8 cellular contexts compared by ENCODE assay signal in the genomic region with DNA sequence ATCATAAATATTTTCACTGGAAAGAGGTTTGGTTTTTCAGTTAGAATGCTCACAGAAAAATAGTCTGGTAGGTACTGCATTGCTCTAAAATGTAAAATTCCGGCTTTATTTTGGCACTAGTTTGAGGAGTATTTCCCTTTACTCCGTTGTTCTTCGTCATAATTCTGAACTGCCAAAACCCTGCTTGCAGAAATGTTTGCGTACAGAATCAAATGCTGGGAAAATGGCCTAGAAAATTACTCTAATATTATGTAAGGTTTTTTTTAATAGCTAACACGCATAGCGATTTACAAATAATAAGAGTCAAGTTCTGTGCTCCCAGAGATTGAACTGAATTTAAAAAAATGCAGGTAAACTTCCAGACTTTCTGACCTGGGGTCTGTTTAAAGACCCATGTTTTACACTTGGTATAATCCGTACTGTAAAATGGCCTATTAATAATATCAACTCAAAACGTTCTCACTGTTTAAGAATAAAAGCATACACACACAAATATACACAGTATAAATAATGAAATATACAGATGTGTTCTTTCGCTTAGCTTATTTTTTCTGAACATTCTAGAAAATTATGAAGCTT. TPM values are rescaled to one million over a fixed set of nuclear protein-coding genes. Genes with fewer than 3 reads are reported as not detected.
DNase-seq lines count a peak whose midpoint lies in the region; ATAC-seq, FAIRE-seq and TF ChIP-seq lines count a peak whose summit lies in the region.

No MANE protein-coding gene starts in this region.

- H4K20me1 ChIP-seq in astrocyte (ENCODE audit: insufficient read depth, low read length) = no peaks in the 10 kb centered on the region

- TF ChIP-seq RAD21 in liver (IDR thresholded peaks at IDR 0.05) = no peak

- H3K27me3 ChIP-seq in astrocyte (ENCODE audit: insufficient read depth, low read length) (no peaks in the 10 kb centered on the region), liver (ENCODE audit: control insufficient read depth in 4 of 4, insufficient read depth in 4 of 4, low read length in 3 of 4) (no peaks in the 10 kb centered on the region)

- H3K36me3 Mint-ChIP-seq in activated naive CD4-positive, alpha-beta T cell treated with anti-CD3 and anti-CD28 coated beads for 36 hours (ENCODE audit: low read depth) = no peaks in the 10 kb centered on the region
- no peaks in the 10 kb centered on the region for H3K36me3 Mint-ChIP-seq in activated naive CD4-positive, alpha-beta T cell treated with anti-CD3 and anti-CD28 coated beads, Interleukin-2, amount 50 U/mL, for 72 hours
- H3K36me3 Mint-ChIP-seq in astrocyte (ENCODE audit: low read depth, unreplicated experiment) = no peaks in the 10 kb centered on the region
- H3K36me3 Mint-ChIP-seq in type B pancreatic cell = peaks cover 5% of the 10 kb centered on the region

- H3K36me3 ChIP-seq in astrocyte (ENCODE audit: insufficient read depth, low read length) = no peaks in the 10 kb centered on the region
- H3K36me3 ChIP-seq in liver (ENCODE audit: control insufficient read depth in 4 of 4, insufficient read depth in 3 of 4, low read depth in 1 of 4, low read length in 3 of 4) = no peaks in the 10 kb centered on the region

- no peak overlapping the region for H3K27ac ChIP-seq in astrocyte (ENCODE audit: low read depth, low read length)
- peak overlapping the region in 1 of 2 donors; percentile 62 for H3K27ac ChIP-seq in liver (ENCODE audit: low read depth in 1 of 2, low read length in 2 of 2)

- CTCF ChIA-PET in activated naive CD4-positive, alpha-beta T cell treated with anti-CD3 and anti-CD28 coated beads for 36 hours (lab: Charles Lee) = interaction anchor here (1.2 to 2.6 kb wide), 5 partner anchors 23 to 139 kb away, joined by 3 to 14 read pairs (median 5); a partner anchor contains a TSS

- H3K9me3 ChIP-seq in astrocyte (ENCODE audit: insufficient read depth, low read depth, low read length) (no peaks in the 10 kb centered on the region), liver (ENCODE audit: control insufficient read depth in 4 of 4, low read length in 3 of 4) (no peaks in the 10 kb centered on the region)

- FAIRE-seq in astrocyte (lab: Jason Lieb, UNC) = no peak

- peak overlapping the region; percentile 84 for H3K4me2 ChIP-seq in astrocyte (ENCODE audit: low read length)

- peak overlapping the region; percentile 83 for H3K9ac ChIP-seq in astrocyte (ENCODE audit: low read length)
- H3K9ac ChIP-seq in liver (ENCODE audit: low read depth in 1 of 2, low read length in 2 of 2) = peak overlapping the region; percentile 32 to 69

- H3K27ac Mint-ChIP-seq in activated naive CD4-positive, alpha-beta T cell treated with anti-CD3 and anti-CD28 coated beads for 36 hours = no peak overlapping the region
- H3K27ac Mint-ChIP-seq in activated naive CD4-positive, alpha-beta T cell treated with anti-CD3 and anti-CD28 coated beads, Interleukin-2, amount 50 U/mL, for 72 hours = peak overlapping the region in 1 of 2 donors; percentile 33
- peak overlapping the region; percentile 50 for H3K27ac Mint-ChIP-seq in astrocyte (ENCODE audit: unreplicated experiment)
- H3K27ac Mint-ChIP-seq in type B pancreatic cell = peak overlapping the region; percentile 87

- peak overlapping the region; percentile 84 for H2AFZ ChIP-seq in astrocyte (ENCODE audit: low read depth, low read length)

- H3K9me3 Mint-ChIP-seq in activated naive CD4-positive, alpha-beta T cell treated with anti-CD3 and anti-CD28 coated beads for 36 hours = no peaks in the 10 kb centered on the region
- no peaks in the 10 kb centered on the region for H3K9me3 Mint-ChIP-seq in activated naive CD4-positive, alpha-beta T cell treated with anti-CD3 and anti-CD28 coated beads, Interleukin-2, amount 50 U/mL, for 72 hours
- no peaks in the 10 kb centered on the region for H3K9me3 Mint-ChIP-seq in astrocyte (ENCODE audit: unreplicated experiment)
- no peaks in the 10 kb centered on the region for H3K9me3 Mint-ChIP-seq in type B pancreatic cell

- H3K79me2 ChIP-seq in astrocyte (ENCODE audit: insufficient read depth, low read length) = no peaks in the 10 kb centered on the region

- no peak for DNase-seq in activated naive CD4-positive, alpha-beta T cell treated with anti-CD3 and anti-CD28 coated beads for 36 hours
- no peak for DNase-seq in activated naive CD4-positive, alpha-beta T cell treated with anti-CD3 and anti-CD28 coated beads, Interleukin-2, amount 50 U/mL, for 72 hours (ENCODE audit: low spot score in 2 of 2)
- DNase-seq in astrocyte (ENCODE audit: low read depth) (no peak), type B pancreatic cell (ENCODE audit: extremely low spot score, unreplicated experiment) (no peak), GOT3 (lab: John Stamatoyannopoulos, UW) (no peak), left lobe of liver (ENCODE audit: low spot score) (no peak)

- H3K4me1 ChIP-seq in astrocyte (ENCODE audit: insufficient read depth, low read length) = peaks cover 3% of the 10 kb centered on the region
- peaks cover 0 to 4% (median 0%) of the 10 kb centered on the region in 4 donors for H3K4me1 ChIP-seq in liver (ENCODE audit: control insufficient read depth in 4 of 4, insufficient read depth in 4 of 4, low read length in 3 of 4)

- H3K27me3 Mint-ChIP-seq in activated naive CD4-positive, alpha-beta T cell treated with anti-CD3 and anti-CD28 coated beads for 36 hours (ENCODE audit: low read depth) = peaks cover 2% of the 10 kb centered on the region
- H3K27me3 Mint-ChIP-seq in astrocyte (ENCODE audit: low read depth, unreplicated experiment) (peaks cover 6% of the 10 kb centered on the region), type B pancreatic cell (peaks cover 4% of the 10 kb centered on the region)

- peak overlapping the region; percentile 73 for H3K4me3 ChIP-seq in astrocyte (ENCODE audit: insufficient read depth, low read depth, low read length)
- H3K4me3 ChIP-seq in liver (ENCODE audit: low read depth in 1 of 3, low read length in 3 of 3) = peak overlapping the region; percentile 45 to 81 (median 68)

- no peak for ATAC-seq in activated naive CD4-positive, alpha-beta T cell treated with anti-CD3 and anti-CD28 coated beads, Interleukin-2, amount 50 U/mL, for 72 hours
- ATAC-seq in GM19328 (IDR thresholded peaks at IDR 0.05; ENCODE audit: unreplicated experiment) (no peak), left lobe of liver (no peak)

- no peak for TF ChIP-seq CTCF in astrocyte (IDR thresholded peaks at IDR 0.05; ENCODE audit: insufficient read depth, low read depth, low read length)
- no peak for TF ChIP-seq CTCF in liver (IDR thresholded peaks at IDR 0.05; ENCODE audit: low read depth, low read length, missing input control)
- TF ChIP-seq CTCF in type B pancreatic cell (conservative IDR thresholded peaks at IDR 0.05) = no peak

- WGBS in liver = 71% methylated on average over 9 of the region's 9 CpGs

- peak overlapping the region; percentile 72 for H3K4me3 Mint-ChIP-seq in activated naive CD4-positive, alpha-beta T cell treated with anti-CD3 and anti-CD28 coated beads for 36 hours
- H3K4me3 Mint-ChIP-seq in astrocyte (ENCODE audit: unreplicated experiment) (peak overlapping the region; percentile 89), type B pancreatic cell (peak overlapping the region; percentile 91)

- H3K4me1 Mint-ChIP-seq in activated naive CD4-positive, alpha-beta T cell treated with anti-CD3 and anti-CD28 coated beads for 36 hours (ENCODE audit: low read depth) = no peaks in the 10 kb centered on the region
- H3K4me1 Mint-ChIP-seq in astrocyte (ENCODE audit: low read depth, unreplicated experiment) = no peaks in the 10 kb centered on the region
- H3K4me1 Mint-ChIP-seq in type B pancreatic cell (ENCODE audit: unreplicated experiment) = peaks cover 6% of the 10 kb centered on the region

- intact Hi-C loops in activated naive CD4-positive, alpha-beta T cell treated with anti-CD3 and anti-CD28 coated beads for 36 hours (cut with micrococcal nuclease) = loop anchor here (2.0 kb wide), 2 partner anchors 79 to 305 kb away; no protein-coding TSS in a partner anchor

TF ChIP-seq in liver, 16 proteins besides CTCF, POLR2A, EP300 and RAD21:
- TF ChIP-seq GABPA (IDR thresholded peaks at IDR 0.05 in 1 of 2, conservative IDR thresholded peaks at IDR 0.05 in 1 of 2) (no peak), HNF4A (conservative IDR thresholded peaks at IDR 0.05) (no peak), JUND (IDR thresholded peaks at IDR 0.05) (no peak), RXRA (IDR thresholded peaks at IDR 0.05) (no peak), SP1 (IDR thresholded peaks at IDR 0.05) (no peak), HNF4G (IDR thresholded peaks at IDR 0.05) (no peak), EGR1 (IDR thresholded peaks at IDR 0.05; ENCODE audit: low read depth in 2 of 2) (no peak), FOXA1 (IDR thresholded peaks at IDR 0.05) (no peak), FOXA2 (IDR thresholded peaks at IDR 0.05) (no peak)
- TF ChIP-seq, protein P1, sequence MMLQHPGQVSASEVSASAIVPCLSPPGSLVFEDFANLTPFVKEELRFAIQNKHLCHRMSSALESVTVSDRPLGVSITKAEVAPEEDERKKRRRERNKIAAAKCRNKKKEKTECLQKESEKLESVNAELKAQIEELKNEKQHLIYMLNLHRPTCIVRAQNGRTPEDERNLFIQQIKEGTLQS (IDR thresholded peaks at IDR 0.05) = no peak
- TF ChIP-seq, protein P2, sequence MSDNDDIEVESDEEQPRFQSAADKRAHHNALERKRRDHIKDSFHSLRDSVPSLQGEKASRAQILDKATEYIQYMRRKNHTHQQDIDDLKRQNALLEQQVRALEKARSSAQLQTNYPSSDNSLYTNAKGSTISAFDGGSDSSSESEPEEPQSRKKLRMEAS (IDR thresholded peaks at IDR 0.05) = no peak
TF ChIP-seq in liver: peak in this region for 0.

RNA-seq across cellular contexts. Expression of a gene that starts 23.6 kb away (rescaled TPM):
- 10 to 100 TPM; 62.4 to 64.8 TPM for total RNA-seq in activated naive CD4-positive, alpha-beta T cell treated with anti-CD3 and anti-CD28 coated beads for 36 hours
- 100 to 1,000 TPM in 1 of 2 donors, 10 to 100 TPM in 1; 63.4 to 117 TPM for total RNA-seq in activated naive CD4-positive, alpha-beta T cell treated with anti-CD3 and anti-CD28 coated beads, Interleukin-2, amount 50 U/mL, for 72 hours
- total RNA-seq in astrocyte = 11.4 and 20.4 TPM in 2 replicates
- 10 to 100 TPM in 1 of 2 donors, under 1 TPM in 1; 0.17 to 27.0 TPM for total RNA-seq in liver
- polyA plus RNA-seq in liver = 1 to 10 TPM in 1 of 2 donors, under 1 TPM in 1; 0.38 to 2.2 TPM
- 23.8 and 68.3 TPM in 2 replicates for total RNA-seq in type B pancreatic cell (ENCODE audit: low replicate concordance)
- total RNA-seq in left lobe of liver = 0.55 TPM
